Comparison of ENCODE assay signal across 13 cellular contexts in genomic region chr14:61891251-61891650, GRCh38.
DNase-seq lines count a peak whose midpoint lies in the region; FAIRE-seq and TF ChIP-seq lines count a peak whose summit lies in the region.
"Had no signal": no experiment of that assay in that cellular context is flagged by ENCODE, and none has a peak within 500 bp of the region (broad histone marks: within the 10 kb centered on the region; RNA-seq: fewer than 3 reads in every experiment).

No MANE protein-coding gene starts in this region.

- FAIRE-seq in bronchial epithelial cell (lab: Jason Lieb, UNC): no peak

- peak; percentile 35 for TF ChIP-seq EP300 in neural cell (conservative IDR thresholded peaks at IDR 0.05; ENCODE audit: poor library complexity, severe bottlenecking)

- peak overlapping the region; percentile 13 for H3K9ac ChIP-seq in neural cell (ENCODE audit: low read length)
- H3K9ac ChIP-seq: parathyroid adenoma had no signal

- H4K20me1 ChIP-seq in neural cell (ENCODE audit: insufficient read depth) (no peaks in the 10 kb centered on the region), OCI-LY7 (ENCODE audit: insufficient read depth, low read length) (no peaks in the 10 kb centered on the region)

- CTCF ChIA-PET in OCI-LY7 (lab: Charles Lee; ENCODE audit: unreplicated experiment): interaction anchor here (4.1 kb wide), 1 partner anchor 235 kb away, joined by 16 read pairs; no protein-coding TSS in a partner anchor

- BruUV-seq in OCI-LY7 (replicated peaks; lab: Mats Ljungman, UMichigan): no TSS peak

- DNase-seq in NCI-H1417 (lab: John Stamatoyannopoulos, UW): peak in 2 of 3 experiments; percentile 30 to 52
- DNase-seq in NCI-H1417 treated with DMSO at 0.1 percent for 48 hours (lab: John Stamatoyannopoulos, UW): no peak
- DNase-seq in NCI-H1930 (lab: John Stamatoyannopoulos, UW): peak; percentile 17 to 30
- peak; percentile 46 for DNase-seq in bronchial epithelial cell (ENCODE audit: low read depth)
- no peak for DNase-seq in T-helper 1 cell
- no peak for DNase-seq in OCI-LY7 (ENCODE audit: low spot score)
- no peak for DNase-seq in superior temporal gyrus (ENCODE audit: extremely low spot score)
- DNase-seq: 8988T; activated CD4-positive, alpha-beta memory T cell treated with anti-CD3 and anti-CD28 coated beads, Interleukin-2, amount 10 ng/mL, durations not matched to agents 7 days and 5 days; NCI-H2081 treated with DMSO at 0.1 percent for 48 hours had no signal

- no peak overlapping the region for H2AFZ ChIP-seq in neural cell (ENCODE audit: low read depth, low read length)
- H2AFZ ChIP-seq in OCI-LY7 (ENCODE audit: low read length): no peak overlapping the region
- H2AFZ ChIP-seq: parathyroid adenoma had no signal

- intact Hi-C loops in OCI-LY7 (cut with micrococcal nuclease; ENCODE audit: unreplicated experiment): no loop called here

- no peaks in the 10 kb centered on the region for H3K9me2 ChIP-seq in neural cell (ENCODE audit: insufficient read depth, low read length)
- no peaks in the 10 kb centered on the region for H3K9me2 ChIP-seq in OCI-LY7 (ENCODE audit: insufficient read depth, low read length)

- no peak for TF ChIP-seq RAD21 in neural cell (conservative IDR thresholded peaks at IDR 0.05)

- H3K36me3 ChIP-seq in bronchial epithelial cell (ENCODE audit: control insufficient read depth, insufficient read depth, low read length) (no peaks in the 10 kb centered on the region), neural cell (ENCODE audit: insufficient read depth, low read length) (no peaks in the 10 kb centered on the region), OCI-LY7 (ENCODE audit: insufficient read depth, low read length) (no peaks in the 10 kb centered on the region)

- POLR2A ChIA-PET in OCI-LY7 (lab: Charles Lee): interaction anchor here (1.0 kb wide), 1 partner anchor 235 kb away, joined by 3 read pairs; no protein-coding TSS in a partner anchor

- H3K4me2 ChIP-seq in neural cell (ENCODE audit: low read length): no peak overlapping the region
- H3K4me2 ChIP-seq in OCI-LY7 (ENCODE audit: low read length): no peak overlapping the region

- H3K4me3 ChIP-seq in bronchial epithelial cell (ENCODE audit: low read depth, low read length): no peak overlapping the region
- H3K4me3 ChIP-seq in neural cell (ENCODE audit: low read length): peak overlapping the region; percentile 21
- H3K4me3 ChIP-seq in OCI-LY7 (ENCODE audit: low read depth, low read length, poor library complexity, severe bottlenecking): no peak overlapping the region
- H3K4me3 ChIP-seq: esophagus muscularis mucosa had no signal

- peak overlapping the region; percentile 35 for H3K27ac ChIP-seq in neural cell (ENCODE audit: low read length)
- H3K27ac ChIP-seq in OCI-LY7 (ENCODE audit: low read depth, low read length, poor library complexity, severe bottlenecking): no peak overlapping the region
- H3K27ac ChIP-seq: esophagus muscularis mucosa, parathyroid adenoma had no signal

- H3K27me3 ChIP-seq in bronchial epithelial cell (ENCODE audit: control insufficient read depth, insufficient read depth, low read length) (no peaks in the 10 kb centered on the region), neural cell (ENCODE audit: insufficient read depth, low read depth, low read length) (no peaks in the 10 kb centered on the region)
- H3K27me3 ChIP-seq: esophagus muscularis mucosa had no signal

- TF ChIP-seq CTCF in bronchial epithelial cell (IDR thresholded peaks at IDR 0.05; ENCODE audit: insufficient read depth, low read length, severe bottlenecking) (no peak), neural cell (IDR thresholded peaks at IDR 0.05; ENCODE audit: poor library complexity, severe bottlenecking) (no peak), OCI-LY7 (conservative IDR thresholded peaks at IDR 0.05; ENCODE audit: low read length) (no peak)

- H3K4me1 ChIP-seq in OCI-LY7 (ENCODE audit: insufficient read depth, low read length, poor library complexity, severe bottlenecking): peaks cover 6% of the 10 kb centered on the region
- H3K4me1 ChIP-seq: esophagus muscularis mucosa, parathyroid adenoma had no signal

- no peaks in the 10 kb centered on the region for H3F3A ChIP-seq in neural cell (ENCODE audit: insufficient read depth, low read length, poor library complexity, severe bottlenecking)

- H3K9me3 ChIP-seq in neural cell (ENCODE audit: low read length): no peaks in the 10 kb centered on the region
- no peaks in the 10 kb centered on the region for H3K9me3 ChIP-seq in OCI-LY7 (ENCODE audit: low read length)
- H3K9me3 ChIP-seq: esophagus muscularis mucosa had no signal

- H3K79me2 ChIP-seq in neural cell (replicated peaks; ENCODE audit: insufficient read depth, low read length) (no peaks in the 10 kb centered on the region), OCI-LY7 (ENCODE audit: insufficient read depth, low read depth, low read length) (no peaks in the 10 kb centered on the region)
- H3K79me2 ChIP-seq: parathyroid adenoma had no signal

TF ChIP-seq in neural cell, 6 proteins besides CTCF, POLR2A, EP300 and RAD21:
- no peak for TF ChIP-seq EZH2 (IDR thresholded peaks at IDR 0.05; ENCODE audit: borderline replicate concordance, insufficient read depth, low read length, poor library complexity, severe bottlenecking)
- no peak for TF ChIP-seq SMC3 (conservative IDR thresholded peaks at IDR 0.05; ENCODE audit: poor library complexity)
- TF ChIP-seq REST (IDR thresholded peaks at IDR 0.05; ENCODE audit: borderline replicate concordance): no peak
- no peak for TF ChIP-seq TAF1 (IDR thresholded peaks at IDR 0.05; ENCODE audit: low read depth)
- TF ChIP-seq MXI1 (conservative IDR thresholded peaks at IDR 0.05; ENCODE audit: poor library complexity, severe bottlenecking): no peak
- TF ChIP-seq POLR2AphosphoS5 (IDR thresholded peaks at IDR 0.05): peak; percentile 46
TF ChIP-seq in neural cell: peak in this region for 1.

Comparison
In these comparisons a context has a peak if more than half of its experiments do, and no peak if none do; other contexts are left out.
1. DNase-seq: peak in NCI-H1417 (2 of 3), NCI-H1930 (2 of 2) and bronchial epithelial cell (single experiment); none in NCI-H1417 treated with DMSO at 0.1 percent for 48 hours (single experiment), T-helper 1 cell (0 of 5), OCI-LY7 (single experiment) and superior temporal gyrus (single experiment).